8 cellular contexts compared by ENCODE assay signal in genomic region chr11:32297629-32298028, GRCh38.
DNase-seq lines count a peak whose midpoint lies in the region; ATAC-seq and TF ChIP-seq lines count a peak whose summit lies in the region.

No MANE protein-coding gene starts in this region.

- no peaks in the 10 kb centered on the region for H3K9me3 ChIP-seq in cardiac muscle cell (ENCODE audit: low read depth)
- peaks cover 0 to 6% (median 0%) of the 10 kb centered on the region in 12 donors for H3K9me3 ChIP-seq in heart left ventricle

- no peaks in the 10 kb centered on the region for H3K4me1 ChIP-seq in cardiac muscle cell (ENCODE audit: low read depth)
- H3K4me1 ChIP-seq in heart left ventricle = no peaks in the 10 kb centered on the region

- DNase-seq in cardiac muscle cell (ENCODE audit: low read depth in 1 of 2, low spot score in 1 of 2) = peak in 1 of 2 donors; percentile 80
- DNase-seq in heart left ventricle = no peak
- peak; percentile 56 for DNase-seq in NCI-H1436 treated with DMSO at 0.1 percent for 48 hours (lab: John Stamatoyannopoulos, UW)
- peak; percentile 20 for DNase-seq in astrocyte of the cerebellum (ENCODE audit: low read depth)
- DNase-seq in myocyte (ENCODE audit: low read depth) = peak; percentile 49
- DNase-seq in middle frontal gyrus (ENCODE audit: extremely low spot score, low spot score) = no peak

- intact Hi-C loops in heart left ventricle (cut with DNase I) = loop anchor here in 1 of 10 donors (5.0 kb wide), 1 partner anchor 245 kb away; no protein-coding TSS in a partner anchor

- H3K36me3 ChIP-seq in cardiac muscle cell (no peaks in the 10 kb centered on the region), heart left ventricle (no peaks in the 10 kb centered on the region)

- in situ Hi-C loops in astrocyte of the cerebellum (cut with HindIII; ENCODE audit: low sequenced_read_pairs) = no loop called here

- no peak for TF ChIP-seq POLR2A in heart left ventricle (IDR thresholded peaks at IDR 0.05)

- H3K27me3 ChIP-seq in cardiac muscle cell (no peaks in the 10 kb centered on the region), heart left ventricle (peaks cover 0 to 15% (median 0%) of the 10 kb centered on the region in 9 donors)

- TF ChIP-seq CTCF in cardiac muscle cell (IDR thresholded peaks at IDR 0.05; ENCODE audit: low read depth, low read length) (peak; percentile 40), heart left ventricle (IDR thresholded peaks at IDR 0.05) (peak in 6 of 12 donors; percentile 8 to 25 (median 18)), astrocyte of the cerebellum (IDR thresholded peaks at IDR 0.05; ENCODE audit: low read depth, low read length, missing control alignments) (peak; percentile 25)

- no peak for ATAC-seq in heart left ventricle
- no peak for ATAC-seq in GM18907 (IDR thresholded peaks at IDR 0.05; ENCODE audit: unreplicated experiment)
- no peak for ATAC-seq in HG02938 (IDR thresholded peaks at IDR 0.05; ENCODE audit: unreplicated experiment)

- H3K4me3 ChIP-seq in cardiac muscle cell (no peak overlapping the region), heart left ventricle (no peak overlapping the region), astrocyte of the cerebellum (ENCODE audit: low read depth, low read length) (no peak overlapping the region)

- H3K27ac ChIP-seq in cardiac muscle cell = no peak overlapping the region
- no peak overlapping the region for H3K27ac ChIP-seq in heart left ventricle

- 42 to 47% (median 44%) methylated on average over 4 of the region's 4 CpGs for WGBS in heart left ventricle, 4 donors

Comparison
In these comparisons a context has a peak if more than half of its experiments do, and no peak if none do; other contexts are left out.
1. DNase-seq: peak in NCI-H1436 treated with DMSO at 0.1 percent for 48 hours (single experiment), astrocyte of the cerebellum (single experiment) and myocyte (single experiment); none in heart left ventricle (0 of 5) and middle frontal gyrus (single experiment).